In genomic region chr11:12675951-12676711, GRCh38 we compare ENCODE assay signal across 8 cellular contexts. TPM values are rescaled to one million over a fixed set of nuclear protein-coding genes. Genes with fewer than 3 reads are reported as not detected.
DNase-seq lines count a peak whose midpoint lies in the region; TF ChIP-seq lines count a peak whose summit lies in the region.

No MANE protein-coding gene starts in this region.

- H3K18ac ChIP-seq in mesendoderm (ENCODE audit: low read length), result peak overlapping the region; percentile 95

- H3K4me2 ChIP-seq in mesendoderm (ENCODE audit: low read length), result peak overlapping the region; percentile 70

- H3K9me3 ChIP-seq in AG04450 (ENCODE audit: control insufficient read depth, insufficient read depth, low read length), result no peaks in the 10 kb centered on the region
- H3K9me3 ChIP-seq in HUES48 (ENCODE audit: control insufficient read depth, insufficient read depth, low read length), result no peaks in the 10 kb centered on the region

- peak overlapping the region; percentile 82 for H2BK120ac ChIP-seq in mesendoderm (ENCODE audit: low read depth, low read length)

- peak overlapping the region; percentile 52 for H2BK5ac ChIP-seq in mesendoderm (ENCODE audit: low read length)

- H3K4ac ChIP-seq in mesendoderm (ENCODE audit: low read depth, low read length), result peak overlapping the region; percentile 48

- TF ChIP-seq CTCF in AG04450 (IDR thresholded peaks at IDR 0.05; ENCODE audit: low read depth, low read length), result no peak
- TF ChIP-seq CTCF in MCF 10A (IDR thresholded peaks at IDR 0.05; ENCODE audit: unreplicated experiment), result no peak

- CTCF ChIA-PET in AG04450 (lab: Charles Lee) (interaction anchor here (1.4 to 5.9 kb wide), 3 partner anchors 213 to 476 kb away, joined by 4 to 42 read pairs (median 21); no protein-coding TSS in a partner anchor), MCF 10A (lab: Yijun Ruan, JAX) (interaction anchor here (0.7 to 3.4 kb wide), 6 partner anchors 15 to 710 kb away, joined by 3 to 11 read pairs (median 6); no protein-coding TSS in a partner anchor)

- no peak overlapping the region for H2AK5ac ChIP-seq in mesendoderm (ENCODE audit: low read length)

- peak overlapping the region; percentile 90 for H3K4me3 Mint-ChIP-seq in MCF 10A (ENCODE audit: unreplicated experiment)

- no peaks in the 10 kb centered on the region for H3K9me3 Mint-ChIP-seq in MCF 10A (ENCODE audit: unreplicated experiment)

- H3K9ac ChIP-seq in HUES48 (ENCODE audit: low read depth, low read length) (peak overlapping the region; percentile 84), mesendoderm (ENCODE audit: low read length) (peak overlapping the region; percentile 83)

- H3K27ac Mint-ChIP-seq in MCF 10A (ENCODE audit: low read depth, unreplicated experiment), result peak overlapping the region; percentile 92

- no peak for DNase-seq in AG04450 (ENCODE audit: low read depth, low spot score)
- peak; percentile 51 for DNase-seq in MCF 10A (ENCODE audit: unreplicated experiment)
- peak; percentile 55 for DNase-seq in mesendoderm
- no peak for DNase-seq in NK-92 (lab: John Stamatoyannopoulos, UW; ENCODE audit: unreplicated experiment)
- DNase-seq in ecto neural progenitor cell (ENCODE audit: low spot score), result no peak
- DNase-seq in epidermal melanocyte (ENCODE audit: insufficient read length, low spot score), result no peak
- no peak for DNase-seq in activated T-cell treated with anti-CD3 and anti-CD28 coated beads, Interleukin-2, amount 50 U/mL, for 48 hours

- peak overlapping the region; percentile 68 for H3K4me3 ChIP-seq in AG04450 (ENCODE audit: low read depth, low read length)
- H3K4me3 ChIP-seq in HUES48 (ENCODE audit: low read depth, low read length), result peak overlapping the region; percentile 75
- H3K4me3 ChIP-seq in mesendoderm (ENCODE audit: low read length), result peak overlapping the region; percentile 57

- intact Hi-C loops in MCF 10A (cut with micrococcal nuclease), result loop anchor here (2.0 to 5.0 kb wide), 4 partner anchors 46 to 345 kb away; no protein-coding TSS in a partner anchor

- H3K4me1 Mint-ChIP-seq in MCF 10A (ENCODE audit: insufficient read depth, unreplicated experiment), result peaks cover 31% of the 10 kb centered on the region

- no peak overlapping the region for H4K5ac ChIP-seq in mesendoderm (ENCODE audit: low read length)

- peaks cover 31% of the 10 kb centered on the region for H3K36me3 Mint-ChIP-seq in MCF 10A (ENCODE audit: insufficient read depth, unreplicated experiment)

- peak overlapping the region; percentile 83 for H3K56ac ChIP-seq in mesendoderm (ENCODE audit: low read length)

- peak overlapping the region; percentile 67 for H4K8ac ChIP-seq in mesendoderm (ENCODE audit: low read depth, low read length)

- WGBS in mesendoderm (ENCODE audit: extremely low coverage, insufficient coverage, low lambda C conversion rate), result no CpG with 5 or more reads among the region's 11 CpGs

- no TSS peak for BruUV-seq in MCF 10A (replicated peaks; lab: Mats Ljungman, UMichigan)

- peaks cover 48% of the 10 kb centered on the region for H3K4me1 ChIP-seq in HUES48 (ENCODE audit: control insufficient read depth, insufficient read depth, low read length)
- peaks cover 10% of the 10 kb centered on the region for H3K4me1 ChIP-seq in mesendoderm (ENCODE audit: control insufficient read depth, low read depth, low read length)

- peaks cover 33% of the 10 kb centered on the region for H3K79me2 ChIP-seq in mesendoderm (ENCODE audit: control insufficient read depth, insufficient read depth, low read length)

- no peak overlapping the region for H2BK15ac ChIP-seq in mesendoderm (replicated peaks; ENCODE audit: low read depth)

- H3K36me3 ChIP-seq in HUES48 (ENCODE audit: control insufficient read depth, insufficient read depth, low read length) (peaks cover 6% of the 10 kb centered on the region; the same call in 1 of the 2 replicates), mesendoderm (ENCODE audit: control insufficient read depth, insufficient read depth, low read length) (no peaks in the 10 kb centered on the region)

- no peak overlapping the region for H3K23ac ChIP-seq in mesendoderm (ENCODE audit: low read length)

- no peaks in the 10 kb centered on the region for H3K79me1 ChIP-seq in mesendoderm (ENCODE audit: low read length)

- POLR2A ChIA-PET in AG04450 (lab: Yijun Ruan, JAX), result interaction anchor here (0.7 kb wide), 1 partner anchor 139 kb away, joined by 3 read pairs; no protein-coding TSS in a partner anchor
- POLR2A ChIA-PET in MCF 10A (lab: Yijun Ruan, JAX), result interaction anchor here (0.7 to 7.1 kb wide), 18 partner anchors 15 to 299 kb away, joined by 3 to 248 read pairs (median 16); partner anchors contain the start of gene PARVA

- H3K27me3 Mint-ChIP-seq in MCF 10A (ENCODE audit: insufficient read depth, unreplicated experiment), result no peaks in the 10 kb centered on the region

- peak overlapping the region; percentile 88 for H3K27ac ChIP-seq in AG04450 (ENCODE audit: low read depth, low read length)
- peak overlapping the region; percentile 90 for H3K27ac ChIP-seq in HUES48 (ENCODE audit: low read depth, low read length)
- H3K27ac ChIP-seq in mesendoderm (ENCODE audit: low read depth, low read length), result peak overlapping the region; percentile 15

- H3K27me3 ChIP-seq in AG04450 (ENCODE audit: control insufficient read depth, insufficient read depth, low read length) (no peaks in the 10 kb centered on the region), HUES48 (ENCODE audit: control insufficient read depth, insufficient read depth, low read length) (peaks cover 14% of the 10 kb centered on the region), mesendoderm (ENCODE audit: insufficient read depth, low read length, poor library complexity) (no peaks in the 10 kb centered on the region)

RNA-seq across cellular contexts. Expression of gene TEAD1, which starts 1.9 kb away (rescaled TPM):
- polyA plus RNA-seq in AG04450 (2011; rRNA removed), result 100 and 113 TPM in 2 replicates
- 167 and 198 TPM in 2 replicates for polyA minus RNA-seq in AG04450 (2011; rRNA and poly(A)+ RNA removed)
- total RNA-seq in MCF 10A (2022), result 91.0 and 123 TPM in 2 replicates
- polyA plus RNA-seq in mesendoderm (2013, experiment 1 of 2), result 57.5 TPM
- 58.2 TPM for polyA plus RNA-seq in mesendoderm (2013, experiment 2 of 2)

Comparison
In these comparisons a context has a peak if more than half of its experiments do, and no peak if none do; other contexts are left out.
1. DNase-seq: peak in MCF 10A (single experiment) and mesendoderm (single experiment); none in AG04450 (single experiment), NK-92 (single experiment), ecto neural progenitor cell (single experiment), epidermal melanocyte (single experiment) and activated T-cell treated with anti-CD3 and anti-CD28 coated beads, Interleukin-2, amount 50 U/mL, for 48 hours (0 of 2).
2. H3K27ac ChIP-seq: peak in every context shown above with its lines; median percentile 90 in HUES48; 88 in AG04450; 15 in mesendoderm.
3. Peak in every context shown above with its lines, with median percentiles within 50 percentile points of each other: H3K4me3 ChIP-seq.